Comparison of ENCODE assay signal across 2 cellular contexts in the genomic region with DNA sequence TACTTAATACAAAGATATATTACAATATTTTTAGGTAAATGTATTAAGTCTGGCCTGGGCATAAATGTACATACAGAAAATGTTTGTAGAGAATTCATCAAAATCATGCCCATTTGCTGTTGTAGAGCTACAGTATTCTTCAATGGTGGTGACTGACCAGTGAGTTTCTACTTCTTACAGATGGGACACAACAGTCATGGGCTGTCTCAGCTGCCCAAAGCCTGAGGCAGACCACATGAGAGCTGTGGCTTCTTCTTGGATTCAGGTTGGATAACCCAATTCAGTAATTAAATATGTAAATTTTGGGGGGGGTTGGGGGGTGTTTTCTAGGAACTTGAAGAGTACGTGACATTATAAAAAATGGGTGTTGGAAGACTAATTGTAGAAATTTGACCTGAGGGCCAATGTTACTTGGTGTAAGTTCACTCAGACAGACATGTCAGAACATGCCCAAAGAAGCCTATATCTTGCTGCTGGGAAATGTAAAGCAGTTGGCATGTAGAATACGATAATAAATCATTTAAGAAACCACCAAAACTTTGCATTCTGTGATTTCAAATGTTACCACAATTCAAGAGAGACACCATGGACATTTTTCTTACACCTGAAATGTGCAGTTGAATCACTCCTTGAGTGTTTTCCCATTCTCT.
TF ChIP-seq lines count a peak whose summit lies in the region.

No MANE protein-coding gene starts in this region.

TF ChIP-seq in GM23338, 12 proteins besides CTCF, POLR2A, EP300 and RAD21 (continued from another document and continues in another):
- TF ChIP-seq, protein P1, sequence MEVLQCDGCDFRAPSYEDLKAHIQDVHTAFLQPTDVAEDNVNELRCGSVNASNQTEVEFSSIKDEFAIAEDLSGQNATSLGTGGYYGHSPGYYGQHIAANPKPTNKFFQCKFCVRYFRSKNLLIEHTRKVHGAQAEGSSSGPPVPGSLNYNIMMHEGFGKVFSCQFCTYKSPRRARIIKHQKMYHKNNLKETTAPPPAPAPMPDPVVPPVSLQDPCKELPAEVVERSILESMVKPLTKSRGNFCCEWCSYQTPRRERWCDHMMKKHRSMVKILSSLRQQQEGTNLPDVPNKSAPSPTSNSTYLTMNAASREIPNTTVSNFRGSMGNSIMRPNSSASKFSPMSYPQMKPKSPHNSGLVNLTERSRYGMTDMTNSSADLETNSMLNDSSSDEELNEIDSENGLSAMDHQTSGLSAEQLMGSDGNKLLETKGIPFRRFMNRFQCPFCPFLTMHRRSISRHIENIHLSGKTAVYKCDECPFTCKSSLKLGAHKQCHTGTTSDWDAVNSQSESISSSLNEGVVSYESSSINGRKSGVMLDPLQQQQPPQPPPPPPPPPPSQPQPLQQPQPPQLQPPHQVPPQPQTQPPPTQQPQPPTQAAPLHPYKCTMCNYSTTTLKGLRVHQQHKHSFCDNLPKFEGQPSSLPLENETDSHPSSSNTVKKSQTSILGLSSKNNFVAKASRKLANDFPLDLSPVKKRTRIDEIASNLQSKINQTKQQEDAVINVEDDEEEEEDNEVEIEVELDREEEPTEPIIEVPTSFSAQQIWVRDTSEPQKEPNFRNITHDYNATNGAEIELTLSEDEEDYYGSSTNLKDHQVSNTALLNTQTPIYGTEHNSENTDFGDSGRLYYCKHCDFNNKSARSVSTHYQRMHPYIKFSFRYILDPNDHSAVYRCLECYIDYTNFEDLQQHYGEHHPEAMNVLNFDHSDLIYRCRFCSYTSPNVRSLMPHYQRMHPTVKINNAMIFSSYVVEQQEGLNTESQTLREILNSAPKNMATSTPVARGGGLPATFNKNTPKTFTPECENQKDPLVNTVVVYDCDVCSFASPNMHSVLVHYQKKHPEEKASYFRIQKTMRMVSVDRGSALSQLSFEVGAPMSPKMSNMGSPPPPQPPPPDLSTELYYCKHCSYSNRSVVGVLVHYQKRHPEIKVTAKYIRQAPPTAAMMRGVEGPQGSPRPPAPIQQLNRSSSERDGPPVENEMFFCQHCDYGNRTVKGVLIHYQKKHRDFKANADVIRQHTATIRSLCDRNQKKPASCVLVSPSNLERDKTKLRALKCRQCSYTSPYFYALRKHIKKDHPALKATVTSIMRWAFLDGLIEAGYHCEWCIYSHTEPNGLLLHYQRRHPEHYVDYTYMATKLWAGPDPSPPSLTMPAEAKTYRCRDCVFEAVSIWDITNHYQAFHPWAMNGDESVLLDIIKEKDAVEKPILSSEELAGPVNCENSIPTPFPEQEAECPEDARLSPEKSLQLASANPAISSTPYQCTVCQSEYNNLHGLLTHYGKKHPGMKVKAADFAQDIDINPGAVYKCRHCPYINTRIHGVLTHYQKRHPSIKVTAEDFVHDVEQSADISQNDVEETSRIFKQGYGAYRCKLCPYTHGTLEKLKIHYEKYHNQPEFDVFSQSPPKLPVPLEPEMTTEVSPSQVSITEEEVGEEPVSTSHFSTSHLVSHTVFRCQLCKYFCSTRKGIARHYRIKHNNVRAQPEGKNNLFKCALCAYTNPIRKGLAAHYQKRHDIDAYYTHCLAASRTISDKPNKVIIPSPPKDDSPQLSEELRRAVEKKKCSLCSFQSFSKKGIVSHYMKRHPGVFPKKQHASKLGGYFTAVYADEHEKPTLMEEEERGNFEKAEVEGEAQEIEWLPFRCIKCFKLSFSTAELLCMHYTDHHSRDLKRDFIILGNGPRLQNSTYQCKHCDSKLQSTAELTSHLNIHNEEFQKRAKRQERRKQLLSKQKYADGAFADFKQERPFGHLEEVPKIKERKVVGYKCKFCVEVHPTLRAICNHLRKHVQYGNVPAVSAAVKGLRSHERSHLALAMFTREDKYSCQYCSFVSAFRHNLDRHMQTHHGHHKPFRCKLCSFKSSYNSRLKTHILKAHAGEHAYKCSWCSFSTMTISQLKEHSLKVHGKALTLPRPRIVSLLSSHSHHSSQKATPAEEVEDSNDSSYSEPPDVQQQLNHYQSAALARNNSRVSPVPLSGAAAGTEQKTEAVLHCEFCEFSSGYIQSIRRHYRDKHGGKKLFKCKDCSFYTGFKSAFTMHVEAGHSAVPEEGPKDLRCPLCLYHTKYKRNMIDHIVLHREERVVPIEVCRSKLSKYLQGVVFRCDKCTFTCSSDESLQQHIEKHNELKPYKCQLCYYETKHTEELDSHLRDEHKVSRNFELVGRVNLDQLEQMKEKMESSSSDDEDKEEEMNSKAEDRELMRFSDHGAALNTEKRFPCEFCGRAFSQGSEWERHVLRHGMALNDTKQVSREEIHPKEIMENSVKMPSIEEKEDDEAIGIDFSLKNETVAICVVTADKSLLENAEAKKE (CRISPR knock-in tag; IDR thresholded peaks at IDR 0.05), result no peak
- no peak for TF ChIP-seq EZH2phosphoT487 (IDR thresholded peaks at IDR 0.05; ENCODE audit: unreplicated experiment)
- TF ChIP-seq STAT1 (IDR thresholded peaks at IDR 0.05; ENCODE audit: unreplicated experiment), result no peak
- no peak for TF ChIP-seq JUNB (IDR thresholded peaks at IDR 0.05; ENCODE audit: unreplicated experiment)
- TF ChIP-seq ZNF331 (CRISPR knock-in tag; IDR thresholded peaks at IDR 0.05; ENCODE audit: low read depth), result no peak
- TF ChIP-seq, protein P2, sequence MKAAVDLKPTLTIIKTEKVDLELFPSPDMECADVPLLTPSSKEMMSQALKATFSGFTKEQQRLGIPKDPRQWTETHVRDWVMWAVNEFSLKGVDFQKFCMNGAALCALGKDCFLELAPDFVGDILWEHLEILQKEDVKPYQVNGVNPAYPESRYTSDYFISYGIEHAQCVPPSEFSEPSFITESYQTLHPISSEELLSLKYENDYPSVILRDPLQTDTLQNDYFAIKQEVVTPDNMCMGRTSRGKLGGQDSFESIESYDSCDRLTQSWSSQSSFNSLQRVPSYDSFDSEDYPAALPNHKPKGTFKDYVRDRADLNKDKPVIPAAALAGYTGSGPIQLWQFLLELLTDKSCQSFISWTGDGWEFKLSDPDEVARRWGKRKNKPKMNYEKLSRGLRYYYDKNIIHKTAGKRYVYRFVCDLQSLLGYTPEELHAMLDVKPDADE (IDR thresholded peaks at IDR 0.05), result no peak
- TF ChIP-seq, protein P3, sequence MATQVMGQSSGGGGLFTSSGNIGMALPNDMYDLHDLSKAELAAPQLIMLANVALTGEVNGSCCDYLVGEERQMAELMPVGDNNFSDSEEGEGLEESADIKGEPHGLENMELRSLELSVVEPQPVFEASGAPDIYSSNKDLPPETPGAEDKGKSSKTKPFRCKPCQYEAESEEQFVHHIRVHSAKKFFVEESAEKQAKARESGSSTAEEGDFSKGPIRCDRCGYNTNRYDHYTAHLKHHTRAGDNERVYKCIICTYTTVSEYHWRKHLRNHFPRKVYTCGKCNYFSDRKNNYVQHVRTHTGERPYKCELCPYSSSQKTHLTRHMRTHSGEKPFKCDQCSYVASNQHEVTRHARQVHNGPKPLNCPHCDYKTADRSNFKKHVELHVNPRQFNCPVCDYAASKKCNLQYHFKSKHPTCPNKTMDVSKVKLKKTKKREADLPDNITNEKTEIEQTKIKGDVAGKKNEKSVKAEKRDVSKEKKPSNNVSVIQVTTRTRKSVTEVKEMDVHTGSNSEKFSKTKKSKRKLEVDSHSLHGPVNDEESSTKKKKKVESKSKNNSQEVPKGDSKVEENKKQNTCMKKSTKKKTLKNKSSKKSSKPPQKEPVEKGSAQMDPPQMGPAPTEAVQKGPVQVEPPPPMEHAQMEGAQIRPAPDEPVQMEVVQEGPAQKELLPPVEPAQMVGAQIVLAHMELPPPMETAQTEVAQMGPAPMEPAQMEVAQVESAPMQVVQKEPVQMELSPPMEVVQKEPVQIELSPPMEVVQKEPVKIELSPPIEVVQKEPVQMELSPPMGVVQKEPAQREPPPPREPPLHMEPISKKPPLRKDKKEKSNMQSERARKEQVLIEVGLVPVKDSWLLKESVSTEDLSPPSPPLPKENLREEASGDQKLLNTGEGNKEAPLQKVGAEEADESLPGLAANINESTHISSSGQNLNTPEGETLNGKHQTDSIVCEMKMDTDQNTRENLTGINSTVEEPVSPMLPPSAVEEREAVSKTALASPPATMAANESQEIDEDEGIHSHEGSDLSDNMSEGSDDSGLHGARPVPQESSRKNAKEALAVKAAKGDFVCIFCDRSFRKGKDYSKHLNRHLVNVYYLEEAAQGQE (IDR thresholded peaks at IDR 0.05; ENCODE audit: unreplicated experiment), result no peak
- TF ChIP-seq EZH2 (IDR thresholded peaks at IDR 0.05; ENCODE audit: low read depth, unreplicated experiment), result no peak

TF ChIP-seq in WTC11, 78 proteins besides CTCF, POLR2A, EP300 and RAD21 (continued from another document):
- TF ChIP-seq, protein P4, sequence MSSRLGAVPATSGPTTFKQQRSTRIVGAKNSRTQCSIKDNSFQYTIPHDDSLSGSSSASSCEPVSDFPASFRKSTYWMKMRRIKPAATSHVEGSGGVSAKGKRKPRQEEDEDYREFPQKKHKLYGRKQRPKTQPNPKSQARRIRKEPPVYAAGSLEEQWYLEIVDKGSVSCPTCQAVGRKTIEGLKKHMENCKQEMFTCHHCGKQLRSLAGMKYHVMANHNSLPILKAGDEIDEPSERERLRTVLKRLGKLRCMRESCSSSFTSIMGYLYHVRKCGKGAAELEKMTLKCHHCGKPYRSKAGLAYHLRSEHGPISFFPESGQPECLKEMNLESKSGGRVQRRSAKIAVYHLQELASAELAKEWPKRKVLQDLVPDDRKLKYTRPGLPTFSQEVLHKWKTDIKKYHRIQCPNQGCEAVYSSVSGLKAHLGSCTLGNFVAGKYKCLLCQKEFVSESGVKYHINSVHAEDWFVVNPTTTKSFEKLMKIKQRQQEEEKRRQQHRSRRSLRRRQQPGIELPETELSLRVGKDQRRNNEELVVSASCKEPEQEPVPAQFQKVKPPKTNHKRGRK (CRISPR knock-in tag; IDR thresholded peaks at IDR 0.05; ENCODE audit: borderline replicate concordance), result no peak
- TF ChIP-seq, protein P5, sequence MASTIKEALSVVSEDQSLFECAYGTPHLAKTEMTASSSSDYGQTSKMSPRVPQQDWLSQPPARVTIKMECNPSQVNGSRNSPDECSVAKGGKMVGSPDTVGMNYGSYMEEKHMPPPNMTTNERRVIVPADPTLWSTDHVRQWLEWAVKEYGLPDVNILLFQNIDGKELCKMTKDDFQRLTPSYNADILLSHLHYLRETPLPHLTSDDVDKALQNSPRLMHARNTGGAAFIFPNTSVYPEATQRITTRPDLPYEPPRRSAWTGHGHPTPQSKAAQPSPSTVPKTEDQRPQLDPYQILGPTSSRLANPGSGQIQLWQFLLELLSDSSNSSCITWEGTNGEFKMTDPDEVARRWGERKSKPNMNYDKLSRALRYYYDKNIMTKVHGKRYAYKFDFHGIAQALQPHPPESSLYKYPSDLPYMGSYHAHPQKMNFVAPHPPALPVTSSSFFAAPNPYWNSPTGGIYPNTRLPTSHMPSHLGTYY (CRISPR knock-in tag; IDR thresholded peaks at IDR 0.05), result no peak
- TF ChIP-seq, protein P6, sequence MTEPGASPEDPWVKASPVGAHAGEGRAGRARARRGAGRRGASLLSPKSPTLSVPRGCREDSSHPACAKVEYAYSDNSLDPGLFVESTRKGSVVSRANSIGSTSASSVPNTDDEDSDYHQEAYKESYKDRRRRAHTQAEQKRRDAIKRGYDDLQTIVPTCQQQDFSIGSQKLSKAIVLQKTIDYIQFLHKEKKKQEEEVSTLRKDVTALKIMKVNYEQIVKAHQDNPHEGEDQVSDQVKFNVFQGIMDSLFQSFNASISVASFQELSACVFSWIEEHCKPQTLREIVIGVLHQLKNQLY (CRISPR knock-in tag; IDR thresholded peaks at IDR 0.05), result no peak
- TF ChIP-seq, protein P7, sequence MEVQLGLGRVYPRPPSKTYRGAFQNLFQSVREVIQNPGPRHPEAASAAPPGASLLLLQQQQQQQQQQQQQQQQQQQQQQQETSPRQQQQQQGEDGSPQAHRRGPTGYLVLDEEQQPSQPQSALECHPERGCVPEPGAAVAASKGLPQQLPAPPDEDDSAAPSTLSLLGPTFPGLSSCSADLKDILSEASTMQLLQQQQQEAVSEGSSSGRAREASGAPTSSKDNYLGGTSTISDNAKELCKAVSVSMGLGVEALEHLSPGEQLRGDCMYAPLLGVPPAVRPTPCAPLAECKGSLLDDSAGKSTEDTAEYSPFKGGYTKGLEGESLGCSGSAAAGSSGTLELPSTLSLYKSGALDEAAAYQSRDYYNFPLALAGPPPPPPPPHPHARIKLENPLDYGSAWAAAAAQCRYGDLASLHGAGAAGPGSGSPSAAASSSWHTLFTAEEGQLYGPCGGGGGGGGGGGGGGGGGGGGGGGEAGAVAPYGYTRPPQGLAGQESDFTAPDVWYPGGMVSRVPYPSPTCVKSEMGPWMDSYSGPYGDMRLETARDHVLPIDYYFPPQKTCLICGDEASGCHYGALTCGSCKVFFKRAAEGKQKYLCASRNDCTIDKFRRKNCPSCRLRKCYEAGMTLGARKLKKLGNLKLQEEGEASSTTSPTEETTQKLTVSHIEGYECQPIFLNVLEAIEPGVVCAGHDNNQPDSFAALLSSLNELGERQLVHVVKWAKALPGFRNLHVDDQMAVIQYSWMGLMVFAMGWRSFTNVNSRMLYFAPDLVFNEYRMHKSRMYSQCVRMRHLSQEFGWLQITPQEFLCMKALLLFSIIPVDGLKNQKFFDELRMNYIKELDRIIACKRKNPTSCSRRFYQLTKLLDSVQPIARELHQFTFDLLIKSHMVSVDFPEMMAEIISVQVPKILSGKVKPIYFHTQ (CRISPR knock-in tag; IDR thresholded peaks at IDR 0.05), result no peak
- TF ChIP-seq CBFB (CRISPR knock-in tag; IDR thresholded peaks at IDR 0.05; ENCODE audit: low read depth) (no peak), JAZF1 (CRISPR knock-in tag; IDR thresholded peaks at IDR 0.05) (no peak), ZNF423 (CRISPR knock-in tag; IDR thresholded peaks at IDR 0.05) (no peak)
